14 cellular contexts compared by ENCODE assay signal in genomic region chr9:92507005-92507404, GRCh38. TPM values are rescaled to one million over a fixed set of nuclear protein-coding genes. Genes with fewer than 3 reads are reported as not detected.
DNase-seq lines count a peak whose midpoint lies in the region; ATAC-seq and TF ChIP-seq lines count a peak whose summit lies in the region.
"Had no signal": no experiment of that assay in that cellular context is flagged by ENCODE, and none has a peak within 500 bp of the region (broad histone marks: within the 10 kb centered on the region; RNA-seq: fewer than 3 reads in every experiment).

No MANE protein-coding gene starts in this region.

- DNase-seq in left ventricle myocardium inferior (no peak), Right ventricle myocardium inferior (ENCODE audit: missing footprints) (no peak), coronary artery (ENCODE audit: low spot score) (no peak), mucosa of descending colon (no peak), NCI-H524 treated with DMSO at 0.1 percent for 48 hours (lab: John Stamatoyannopoulos, UW) (no peak), progenitor cell of endocrine pancreas (ENCODE audit: low spot score, unreplicated experiment) (no peak), posterior vena cava (ENCODE audit: low spot score) (no peak)
- DNase-seq: activated CD4-positive, CD25-positive, alpha-beta regulatory T cell; dorsolateral prefrontal cortex; nephron progenitor cell had no signal

- no peak for TF ChIP-seq CTCF in left ventricle myocardium inferior (IDR thresholded peaks at IDR 0.05; ENCODE audit: borderline replicate concordance)
- no peak for TF ChIP-seq CTCF in coronary artery (IDR thresholded peaks at IDR 0.05)
- TF ChIP-seq CTCF in mucosa of descending colon (IDR thresholded peaks at IDR 0.05), result no peak
- TF ChIP-seq CTCF in progenitor cell of endocrine pancreas (IDR thresholded peaks at IDR 0.05; ENCODE audit: unreplicated experiment), result no peak

- H3K9me3 Mint-ChIP-seq in progenitor cell of endocrine pancreas (ENCODE audit: low read depth), result no peaks in the 10 kb centered on the region
- H3K9me3 Mint-ChIP-seq in stimulated activated memory B cell treated with anti-CD40 and anti-IgM and Interleukin-4, amounts not matched to agents 10 μg/mL and 1 μg/mL and 100 μg/mL, for 72 hours, result no peaks in the 10 kb centered on the region
- H3K9me3 Mint-ChIP-seq: nephron progenitor cell had no signal

- peak overlapping the region; percentile 73 for H3K27ac ChIP-seq in left ventricle myocardium inferior (replicated peaks)
- peak overlapping the region; percentile 89 to 91 for H3K27ac ChIP-seq in coronary artery

- H3K9me3 ChIP-seq in left ventricle myocardium inferior (replicated peaks) (no peaks in the 10 kb centered on the region), mucosa of descending colon (no peaks in the 10 kb centered on the region)

- no peak overlapping the region for H3K4me3 Mint-ChIP-seq in progenitor cell of endocrine pancreas (ENCODE audit: low read depth)
- H3K4me3 Mint-ChIP-seq in stimulated activated memory B cell treated with anti-CD40 and anti-IgM and Interleukin-4, amounts not matched to agents 10 μg/mL and 1 μg/mL and 100 μg/mL, for 72 hours, result no peak overlapping the region
- H3K4me3 Mint-ChIP-seq: nephron progenitor cell had no signal

- H3K36me3 ChIP-seq in left ventricle myocardium inferior (no peaks in the 10 kb centered on the region), mucosa of descending colon (ENCODE audit: low read depth) (no peaks in the 10 kb centered on the region)

- H3K27me3 Mint-ChIP-seq in progenitor cell of endocrine pancreas, result no peaks in the 10 kb centered on the region
- no peaks in the 10 kb centered on the region for H3K27me3 Mint-ChIP-seq in stimulated activated memory B cell treated with anti-CD40 and anti-IgM and Interleukin-4, amounts not matched to agents 10 μg/mL and 1 μg/mL and 100 μg/mL, for 72 hours

- H3K4me1 ChIP-seq in left ventricle myocardium inferior, result peaks cover 54% of the 10 kb centered on the region
- H3K4me1 ChIP-seq in mucosa of descending colon (ENCODE audit: low read depth), result peaks cover 3% of the 10 kb centered on the region

- no peaks in the 10 kb centered on the region for H3K27me3 ChIP-seq in left ventricle myocardium inferior (ENCODE audit: low read depth)
- H3K27me3 ChIP-seq: dorsolateral prefrontal cortex had no signal

- ATAC-seq in Right ventricle myocardium inferior (no peak), mucosa of descending colon (peak; percentile 26)
- no peak for ATAC-seq in stimulated activated memory B cell treated with anti-CD40 and anti-IgM and Interleukin-4, amounts not matched to agents 10 μg/mL and 1 μg/mL and 100 μg/mL, for 72 hours

- H3K27ac Mint-ChIP-seq in progenitor cell of endocrine pancreas, result no peak overlapping the region
- H3K27ac Mint-ChIP-seq in stimulated activated memory B cell treated with anti-CD40 and anti-IgM and Interleukin-4, amounts not matched to agents 10 μg/mL and 1 μg/mL and 100 μg/mL, for 72 hours, result no peak overlapping the region
- H3K27ac Mint-ChIP-seq: nephron progenitor cell had no signal

- no peaks in the 10 kb centered on the region for H3K36me3 Mint-ChIP-seq in progenitor cell of endocrine pancreas (ENCODE audit: insufficient read depth)
- no peaks in the 10 kb centered on the region for H3K36me3 Mint-ChIP-seq in stimulated activated memory B cell treated with anti-CD40 and anti-IgM and Interleukin-4, amounts not matched to agents 10 μg/mL and 1 μg/mL and 100 μg/mL, for 72 hours

- intact Hi-C loops in left ventricle myocardium inferior (cut with micrococcal nuclease), result no loop called here
- intact Hi-C loops in Right ventricle myocardium inferior (cut with DNase I), result loop anchor here (10.0 kb wide), 1 partner anchor 108 kb away; no protein-coding TSS in a partner anchor
- intact Hi-C loops in mucosa of descending colon (cut with DNase I, micrococcal nuclease), result no loop called here
- intact Hi-C loops in posterior vena cava (cut with DNase I), result loop anchor here in 1 of 2 donors (10.0 kb wide), 1 partner anchor 108 kb away; no protein-coding TSS in a partner anchor

- H3K4me3 ChIP-seq in left ventricle myocardium inferior (no peak overlapping the region), coronary artery (peak overlapping the region; percentile 20), mucosa of descending colon (no peak overlapping the region)
- H3K4me3 ChIP-seq: dorsolateral prefrontal cortex had no signal

- H3K4me1 Mint-ChIP-seq in progenitor cell of endocrine pancreas (ENCODE audit: low read depth), result peaks cover 3% of the 10 kb centered on the region
- peaks cover 13% of the 10 kb centered on the region for H3K4me1 Mint-ChIP-seq in stimulated activated memory B cell treated with anti-CD40 and anti-IgM and Interleukin-4, amounts not matched to agents 10 μg/mL and 1 μg/mL and 100 μg/mL, for 72 hours
- H3K4me1 Mint-ChIP-seq: nephron progenitor cell had no signal

RNA-seq across cellular contexts. Expression of gene ASPN, which starts 24.7 kb away (rescaled TPM):
- 17.5 TPM for total RNA-seq in left ventricle myocardium inferior
- total RNA-seq in Right ventricle myocardium inferior, result 5.7 TPM
- 1 to 10 TPM; 1.1 to 5.1 (median 1.3) TPM for total RNA-seq in mucosa of descending colon
- not detected in 2 replicates for total RNA-seq in progenitor cell of endocrine pancreas
- total RNA-seq in posterior vena cava, result 10 to 100 TPM; 22.5 to 34.5 TPM
- total RNA-seq: glomerular endothelial cell, HT-29, kidney epithelial cell had no signal

RNA-seq across cellular contexts. Expression of gene ECM2, which starts 28.8 kb away (rescaled TPM):
- total RNA-seq in left ventricle myocardium inferior (7.2 TPM), Right ventricle myocardium inferior (8.5 TPM), mucosa of descending colon (1 to 10 TPM; 1.0 to 5.0 (median 1.9) TPM), progenitor cell of endocrine pancreas (0.31 and 0.77 TPM in 2 replicates), posterior vena cava (10 to 100 TPM; 27.6 to 46.1 TPM)
- total RNA-seq: glomerular endothelial cell, HT-29, kidney epithelial cell had no signal
